ENCODE assay signal across 9 cellular contexts in genomic region chr21:37452222-37452621, GRCh38.
DNase-seq lines count a peak whose midpoint lies in the region; ATAC-seq, FAIRE-seq and TF ChIP-seq lines count a peak whose summit lies in the region.
"Had no signal": no experiment of that assay in that cellular context is flagged by ENCODE, and none has a peak within 500 bp of the region (broad histone marks: within the 10 kb centered on the region; RNA-seq: fewer than 3 reads in every experiment).

No MANE protein-coding gene starts in this region.

- H3K9ac ChIP-seq in GM12878 (ENCODE audit: control insufficient read depth, insufficient read depth, low read length) = no peak overlapping the region

- peaks cover 71% of the 10 kb centered on the region for H3K79me2 ChIP-seq in GM12878 (ENCODE audit: control insufficient read depth, insufficient read depth, low read length)

- H3K4me2 ChIP-seq in GM12878 (ENCODE audit: control insufficient read depth, insufficient read depth) = no peak overlapping the region

- no peak for TF ChIP-seq CTCF in HFFc6 (IDR thresholded peaks at IDR 0.05)
- no peak for TF ChIP-seq CTCF in GM12878 (IDR thresholded peaks at IDR 0.05 in 2 of 3, conservative IDR thresholded peaks at IDR 0.05 in 1 of 3; ENCODE audit: control insufficient read depth in 2 of 3, extremely low read depth in 1 of 3, insufficient read depth in 1 of 3, low read depth in 3 of 3, low read length in 3 of 3)
- no peak for TF ChIP-seq CTCF in thyroid gland (IDR thresholded peaks at IDR 0.05)
- no peak for TF ChIP-seq CTCF in tibial nerve (IDR thresholded peaks at IDR 0.05)

- H2AFZ ChIP-seq in GM12878 (ENCODE audit: control insufficient read depth, low read depth, low read length) = no peak overlapping the region

- ATAC-seq in GM12878 = peak; percentile 46; the same call in 2 of the 3 replicates
- peak; percentile 56 for ATAC-seq in left lobe of liver
- no peak for ATAC-seq in GM18858 (IDR thresholded peaks at IDR 0.05; ENCODE audit: unreplicated experiment)

- peak; percentile 84 for DNase-seq in HFFc6
- DNase-seq in GM12878 (ENCODE audit: low read depth, low spot score) = no peak
- no peak for DNase-seq in left lobe of liver (ENCODE audit: low spot score)
- DNase-seq in thyroid gland = peak; percentile 29 to 38
- DNase-seq in stimulated activated naive CD4-positive, alpha-beta T cell treated with Interleukin-2 at 50 U/mL for 16 hours (lab: John Stamatoyannopoulos, UW) = no peak
- DNase-seq in tibial nerve (ENCODE audit: low spot score in 2 of 2) = no peak
- DNase-seq: glutamatergic neuron, NCI-H187 had no signal

- H3K4me1 ChIP-seq in GM12878 (ENCODE audit: control insufficient read depth, insufficient read depth, low read length) (no peaks in the 10 kb centered on the region), thyroid gland (peaks cover 28 to 38% of the 10 kb centered on the region in 2 donors), tibial nerve (peaks cover 0 to 90% (median 40%) of the 10 kb centered on the region in 4 donors)

- intact Hi-C loops in GM12878 (cut with micrococcal nuclease; ENCODE audit: unreplicated experiment) = no loop called here
- intact Hi-C loops in thyroid gland (cut with DNase I) = no loop called here

- no peaks in the 10 kb centered on the region for H4K20me1 ChIP-seq in GM12878 (ENCODE audit: control insufficient read depth, insufficient read depth)

- peaks cover 10% of the 10 kb centered on the region for H3K36me3 Mint-ChIP-seq in HFFc6 (ENCODE audit: low read depth)

- H3K4me3 Mint-ChIP-seq in HFFc6 = peak overlapping the region; percentile 69

- no peak for TF ChIP-seq RAD21 in GM12878 (IDR thresholded peaks at IDR 0.05; ENCODE audit: insufficient read depth, low read depth, low read length)

- no peak overlapping the region; the same call in 1 of the 2 replicates for H3K4me3 ChIP-seq in GM12878
- no peak overlapping the region for H3K4me3 ChIP-seq in thyroid gland (replicated peaks in 1 of 3)
- no peak overlapping the region for H3K4me3 ChIP-seq in tibial nerve

- peaks cover 4% of the 10 kb centered on the region; the same call in 1 of the 2 replicates for H3K27me3 Mint-ChIP-seq in HFFc6 (ENCODE audit: insufficient read depth)

- TF ChIP-seq POLR2A in GM12878 (IDR thresholded peaks at IDR 0.05; ENCODE audit: low read depth, low read length) (no peak), thyroid gland (IDR thresholded peaks at IDR 0.05) (no peak), tibial nerve (IDR thresholded peaks at IDR 0.05) (no peak)

- BruUV-seq in GM12878 (replicated peaks; lab: Mats Ljungman, UMichigan) = TSS peak; percentile 24

- WGBS in GM12878 (ENCODE audit: insufficient coverage, insufficient replicate concordance, low lambda C conversion rate, missing lambda C conversion rate) = 0% methylated on average over 4 of the region's 4 CpGs
- WGBS in thyroid gland, 2 donors = 24 to 35% methylated on average over 4 of the region's 4 CpGs
- WGBS in tibial nerve, 2 donors = 13 to 20% methylated on average over 4 of the region's 4 CpGs

- H3K27ac ChIP-seq in GM12878 (ENCODE audit: control insufficient read depth, insufficient read depth) (no peak overlapping the region), thyroid gland (no peak overlapping the region), tibial nerve (no peak overlapping the region)

- TF ChIP-seq EP300 in GM12878 (IDR thresholded peaks at IDR 0.05; ENCODE audit: borderline replicate concordance in 1 of 2, control insufficient read depth in 1 of 2, low read depth in 2 of 2, low read length in 2 of 2) (no peak), tibial nerve (IDR thresholded peaks at IDR 0.05) (no peak)

- in situ Hi-C loops in GM12878 (cut with MboI) = no loop called here

- H3K4me1 Mint-ChIP-seq in HFFc6 (ENCODE audit: low read depth) = peaks cover 81% of the 10 kb centered on the region

- CTCF ChIA-PET in GM12878 (lab: Yijun Ruan, JAX) = interaction anchor here (0.6 to 1.7 kb wide), 2 partner anchors 11 to 16 kb away, joined by 3 to 6 read pairs; no protein-coding TSS in a partner anchor

- RAD21 ChIA-PET in GM12878 (lab: Charles Lee; ENCODE audit: unreplicated experiment) = interaction anchor here (0.8 kb wide), 2 partner anchors 11 to 81 kb away, joined by 3 read pairs; no protein-coding TSS in a partner anchor

- H3K27me3 ChIP-seq in GM12878 (replicated peaks in 1 of 2; ENCODE audit: control insufficient read depth in 2 of 2, insufficient read depth in 2 of 2, low read length in 1 of 2) = no peaks in the 10 kb centered on the region
- no peaks in the 10 kb centered on the region for H3K27me3 ChIP-seq in thyroid gland
- H3K27me3 ChIP-seq in tibial nerve = no peaks in the 10 kb centered on the region

- H3K9me3 ChIP-seq in GM12878 (replicated peaks; ENCODE audit: control insufficient read depth, insufficient read depth, low read length) (no peaks in the 10 kb centered on the region), thyroid gland (no peaks in the 10 kb centered on the region), tibial nerve (no peaks in the 10 kb centered on the region)

- H3K9me3 Mint-ChIP-seq in HFFc6 = no peaks in the 10 kb centered on the region

- POLR2A ChIA-PET in GM12878 (lab: Charles Lee) = interaction anchor here (0.6 to 1.2 kb wide), 5 partner anchors 36 to 193 kb away, joined by 3 to 7 read pairs (median 5); no protein-coding TSS in a partner anchor

- SMC1A ChIA-PET in GM12878 (lab: Charles Lee; ENCODE audit: uncharacterized antibody, unreplicated experiment) = interaction anchor here (1.0 to 1.3 kb wide), 3 partner anchors 20 to 285 kb away, joined by 3 to 5 read pairs (median 5); no protein-coding TSS in a partner anchor

- H3K36me3 ChIP-seq in GM12878 (ENCODE audit: control insufficient read depth in 2 of 2, insufficient read depth in 2 of 2, low read length in 1 of 2) = peaks cover 2 to 4% of the 10 kb centered on the region in 2 experiments
- H3K36me3 ChIP-seq in thyroid gland = no peaks in the 10 kb centered on the region
- H3K36me3 ChIP-seq in tibial nerve = peaks cover 0 to 4% (median 0%) of the 10 kb centered on the region in 3 donors

- peak; percentile 31 for FAIRE-seq in GM12878 (lab: Jason Lieb, UNC)

- H3K27ac Mint-ChIP-seq in HFFc6 = peak overlapping the region; percentile 57

TF ChIP-seq in GM12878, 131 proteins besides CTCF, POLR2A, EP300 and RAD21:
- TF ChIP-seq, protein P1, sequence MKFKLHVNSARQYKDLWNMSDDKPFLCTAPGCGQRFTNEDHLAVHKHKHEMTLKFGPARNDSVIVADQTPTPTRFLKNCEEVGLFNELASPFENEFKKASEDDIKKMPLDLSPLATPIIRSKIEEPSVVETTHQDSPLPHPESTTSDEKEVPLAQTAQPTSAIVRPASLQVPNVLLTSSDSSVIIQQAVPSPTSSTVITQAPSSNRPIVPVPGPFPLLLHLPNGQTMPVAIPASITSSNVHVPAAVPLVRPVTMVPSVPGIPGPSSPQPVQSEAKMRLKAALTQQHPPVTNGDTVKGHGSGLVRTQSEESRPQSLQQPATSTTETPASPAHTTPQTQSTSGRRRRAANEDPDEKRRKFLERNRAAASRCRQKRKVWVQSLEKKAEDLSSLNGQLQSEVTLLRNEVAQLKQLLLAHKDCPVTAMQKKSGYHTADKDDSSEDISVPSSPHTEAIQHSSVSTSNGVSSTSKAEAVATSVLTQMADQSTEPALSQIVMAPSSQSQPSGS (IDR thresholded peaks at IDR 0.05; ENCODE audit: low read length) = no peak
- no peak for TF ChIP-seq PML (IDR thresholded peaks at IDR 0.05; ENCODE audit: low read length)
- TF ChIP-seq, protein P2, sequence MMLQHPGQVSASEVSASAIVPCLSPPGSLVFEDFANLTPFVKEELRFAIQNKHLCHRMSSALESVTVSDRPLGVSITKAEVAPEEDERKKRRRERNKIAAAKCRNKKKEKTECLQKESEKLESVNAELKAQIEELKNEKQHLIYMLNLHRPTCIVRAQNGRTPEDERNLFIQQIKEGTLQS (IDR thresholded peaks at IDR 0.05; ENCODE audit: borderline replicate concordance, extremely low read depth, low read depth, low read length) = no peak
- TF ChIP-seq RUNX3 (IDR thresholded peaks at IDR 0.05; ENCODE audit: low read length) = 0 out of 2 replicates have a peak, but pooled peaks have one; percentile 11
TF ChIP-seq in GM12878: peak in this region for 1.

Comparison
In these comparisons a context has a peak if more than half of its experiments do, and no peak if none do; other contexts are left out.
1. DNase-seq: peak in HFFc6 (single experiment) and thyroid gland (2 of 2); none in GM12878 (single experiment), left lobe of liver (single experiment), stimulated activated naive CD4-positive, alpha-beta T cell treated with Interleukin-2 at 50 U/mL for 16 hours (single experiment) and tibial nerve (0 of 2).